In the genomic region with DNA sequence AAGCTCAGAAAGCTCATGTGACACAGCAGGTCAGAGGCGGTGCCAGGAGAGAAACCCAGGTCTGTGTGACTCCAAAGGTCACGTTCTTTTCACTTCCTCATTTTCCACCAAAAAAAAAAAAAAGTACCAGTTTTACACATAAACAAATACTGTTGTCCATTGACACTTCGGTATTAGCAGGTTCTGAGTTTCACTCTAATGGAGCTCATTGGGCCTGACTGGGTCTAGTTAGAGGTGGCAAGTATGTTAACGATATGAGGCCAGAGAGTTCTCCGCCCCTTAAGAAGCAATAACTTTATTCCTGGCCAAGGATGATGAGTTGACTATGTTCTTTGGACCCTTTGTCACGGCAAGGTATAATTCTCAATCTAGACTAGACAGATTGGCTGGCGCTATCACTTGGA, we compare ENCODE assay signal across 10 cellular contexts. TPM values are rescaled to one million over a fixed set of nuclear protein-coding genes. Genes with fewer than 3 reads are reported as not detected.
DNase-seq lines count a peak whose midpoint lies in the region; ATAC-seq, FAIRE-seq and TF ChIP-seq lines count a peak whose summit lies in the region.
"Had no signal": no experiment of that assay in that cellular context is flagged by ENCODE, and none has a peak within 500 bp of the region (broad histone marks: within the 10 kb centered on the region; RNA-seq: fewer than 3 reads in every experiment).

No MANE protein-coding gene starts in this region.

- no peaks in the 10 kb centered on the region for H3K79me2 ChIP-seq in GM12878 (ENCODE audit: control insufficient read depth, insufficient read depth, low read length)
- H3K79me2 ChIP-seq in PC-3 (ENCODE audit: low read length), result no peaks in the 10 kb centered on the region

- H3K4me1 Mint-ChIP-seq in activated CD4-positive, alpha-beta T cell treated with anti-CD3 and anti-CD28 coated beads, Interleukin-2, amount 10 ng/mL, durations not matched to agents 24 days and 14 days, result peaks cover 4% of the 10 kb centered on the region

- no peaks in the 10 kb centered on the region for H3K27me3 Mint-ChIP-seq in activated CD4-positive, alpha-beta T cell treated with anti-CD3 and anti-CD28 coated beads, Interleukin-2, amount 10 ng/mL, durations not matched to agents 24 days and 14 days
- H3K27me3 Mint-ChIP-seq: progenitor cell of endocrine pancreas had no signal

- peak; percentile 81 to 83 for TF ChIP-seq EP300 in GM12878 (IDR thresholded peaks at IDR 0.05; ENCODE audit: borderline replicate concordance in 1 of 2, control insufficient read depth in 1 of 2, low read depth in 2 of 2, low read length in 2 of 2)

- no peaks in the 10 kb centered on the region for H3K9me2 ChIP-seq in PC-3 (replicated peaks; ENCODE audit: low read length)

- H3F3A ChIP-seq in PC-3 (ENCODE audit: low read length, unreplicated experiment), result no peaks in the 10 kb centered on the region

- H3K36me3 ChIP-seq in GM12878 (ENCODE audit: control insufficient read depth in 2 of 2, insufficient read depth in 2 of 2, low read length in 1 of 2) (no peaks in the 10 kb centered on the region), PC-3 (ENCODE audit: low read depth, low read length) (no peaks in the 10 kb centered on the region)
- H3K36me3 ChIP-seq: tibial nerve had no signal

- H3K4me3 ChIP-seq in GM12878, result no peak overlapping the region
- no peak overlapping the region for H3K4me3 ChIP-seq in PC-3 (ENCODE audit: low read length)
- H3K4me3 ChIP-seq: tibial nerve had no signal

- H3K27me3 ChIP-seq in GM12878 (replicated peaks in 1 of 2; ENCODE audit: control insufficient read depth in 2 of 2, insufficient read depth in 2 of 2, low read length in 1 of 2) (no peaks in the 10 kb centered on the region), PC-3 (ENCODE audit: low read length) (no peaks in the 10 kb centered on the region)
- H3K27me3 ChIP-seq: tibial nerve had no signal

- intact Hi-C loops in GM12878 (cut with micrococcal nuclease; ENCODE audit: unreplicated experiment), result loop anchor here (1.0 kb wide), 1 partner anchor 29 kb away; no protein-coding TSS in a partner anchor
- intact Hi-C loops in PC-3 (cut with micrococcal nuclease), result no loop called here
- intact Hi-C loops in activated CD4-positive, alpha-beta T cell treated with anti-CD3 and anti-CD28 coated beads, Interleukin-2, amount 10 ng/mL, durations not matched to agents 24 days and 14 days (cut with micrococcal nuclease), result no loop called here

- RAD21 ChIA-PET in GM12878 (lab: Charles Lee; ENCODE audit: unreplicated experiment), result interaction anchor here (0.7 to 2.7 kb wide), 11 partner anchors 26 to 57 kb away, joined by 3 to 27 read pairs (median 4); a partner anchor contains a TSS

- DNase-seq in GF-D8 (lab: John Stamatoyannopoulos, UW), result peak; percentile 65
- peak; percentile 59 for DNase-seq in GM12878 (ENCODE audit: low read depth, low spot score)
- no peak for DNase-seq in PC-3
- DNase-seq in stimulated activated CD4-positive, alpha-beta T cell treated with anti-CD3 and anti-CD28 coated beads, Interleukin-4, amount 100 ng/mL, for 24 hours, result no peak
- no peak for DNase-seq in H4 (ENCODE audit: low spot score)
- DNase-seq in activated CD4-positive, alpha-beta T cell treated with anti-CD3 and anti-CD28 coated beads, Interleukin-2, amount 10 ng/mL, durations not matched to agents 24 days and 14 days, result no peak

- no peaks in the 10 kb centered on the region for H3K36me3 Mint-ChIP-seq in activated CD4-positive, alpha-beta T cell treated with anti-CD3 and anti-CD28 coated beads, Interleukin-2, amount 10 ng/mL, durations not matched to agents 24 days and 14 days (ENCODE audit: low read depth)

- no peak for TF ChIP-seq RAD21 in GM12878 (IDR thresholded peaks at IDR 0.05; ENCODE audit: insufficient read depth, low read depth, low read length)

- no peak overlapping the region for H3K27ac Mint-ChIP-seq in activated CD4-positive, alpha-beta T cell treated with anti-CD3 and anti-CD28 coated beads, Interleukin-2, amount 10 ng/mL, durations not matched to agents 24 days and 14 days
- H3K27ac Mint-ChIP-seq: progenitor cell of endocrine pancreas had no signal

- H3K4me1 ChIP-seq in GM12878 (ENCODE audit: control insufficient read depth, insufficient read depth, low read length) (peaks cover 26% of the 10 kb centered on the region), PC-3 (ENCODE audit: insufficient read depth, low read length) (no peaks in the 10 kb centered on the region)

- H2AFZ ChIP-seq in GM12878 (ENCODE audit: control insufficient read depth, low read depth, low read length) (no peak overlapping the region), PC-3 (ENCODE audit: low read length) (no peak overlapping the region)

- peak; percentile 78 for ATAC-seq in GM21367 (IDR thresholded peaks at IDR 0.05; ENCODE audit: unreplicated experiment)
- ATAC-seq in HG03378 (IDR thresholded peaks at IDR 0.05; ENCODE audit: unreplicated experiment), result peak; percentile 83
- ATAC-seq in GM12878, result peak; percentile 93
- no peak for ATAC-seq in PC-3

- H4K20me1 ChIP-seq in GM12878 (ENCODE audit: control insufficient read depth, insufficient read depth) (no peaks in the 10 kb centered on the region), PC-3 (ENCODE audit: low read length) (no peaks in the 10 kb centered on the region)

- POLR2A ChIA-PET in GM12878 (lab: Charles Lee) (interaction anchor here (0.6 to 3.6 kb wide), 15 partner anchors 9 to 251 kb away, joined by 3 to 32 read pairs (median 8); a partner anchor contains a TSS), PC-3 (lab: Charles Lee; ENCODE audit: unreplicated experiment) (no interaction called here)

- SMC1A ChIA-PET in GM12878 (lab: Charles Lee; ENCODE audit: uncharacterized antibody, unreplicated experiment), result interaction anchor here (0.6 to 4.3 kb wide), 9 partner anchors 10 to 395 kb away, joined by 3 to 39 read pairs (median 6); a partner anchor contains a TSS

- FAIRE-seq in GM12878 (lab: Jason Lieb, UNC), result peak; percentile 27

- H3K9ac ChIP-seq in GM12878 (ENCODE audit: control insufficient read depth, insufficient read depth, low read length), result no peak overlapping the region
- no peak overlapping the region for H3K9ac ChIP-seq in PC-3 (ENCODE audit: low read length)

- no peaks in the 10 kb centered on the region for H3K9me3 ChIP-seq in GM12878 (replicated peaks; ENCODE audit: control insufficient read depth, insufficient read depth, low read length)
- no peaks in the 10 kb centered on the region for H3K9me3 ChIP-seq in PC-3 (ENCODE audit: low read length)
- H3K9me3 ChIP-seq: tibial nerve had no signal

- WGBS in GM12878 (ENCODE audit: insufficient coverage, insufficient replicate concordance, low lambda C conversion rate, missing lambda C conversion rate), result 26% methylated on average over 7 of the region's 7 CpGs

- no peaks in the 10 kb centered on the region for H3K9me3 Mint-ChIP-seq in activated CD4-positive, alpha-beta T cell treated with anti-CD3 and anti-CD28 coated beads, Interleukin-2, amount 10 ng/mL, durations not matched to agents 24 days and 14 days

- H3K4me2 ChIP-seq in GM12878 (ENCODE audit: control insufficient read depth, insufficient read depth) (peak overlapping the region; percentile 69; the same call in 1 of the 2 replicates), PC-3 (ENCODE audit: low read length) (no peak overlapping the region)

- in situ Hi-C loops in GM12878 (cut with MboI), result no loop called here

- TF ChIP-seq POLR2A in GM12878 (IDR thresholded peaks at IDR 0.05; ENCODE audit: low read depth, low read length), result no peak

- TF ChIP-seq CTCF in GM12878 (IDR thresholded peaks at IDR 0.05 in 2 of 3, conservative IDR thresholded peaks at IDR 0.05 in 1 of 3; ENCODE audit: control insufficient read depth in 2 of 3, extremely low read depth in 1 of 3, insufficient read depth in 1 of 3, low read depth in 3 of 3, low read length in 3 of 3) (no peak), PC-3 (conservative IDR thresholded peaks at IDR 0.05; ENCODE audit: low read depth, low read length) (no peak)

- H3K4me3 Mint-ChIP-seq in activated CD4-positive, alpha-beta T cell treated with anti-CD3 and anti-CD28 coated beads, Interleukin-2, amount 10 ng/mL, durations not matched to agents 24 days and 14 days, result no peak overlapping the region

- peak overlapping the region; percentile 36 for H3K27ac ChIP-seq in GM12878 (ENCODE audit: control insufficient read depth, insufficient read depth)
- no peak overlapping the region for H3K27ac ChIP-seq in PC-3 (ENCODE audit: low read length)

- CTCF ChIA-PET in GM12878 (lab: Yijun Ruan, JAX), result interaction anchor here (0.7 to 3.8 kb wide), 10 partner anchors 25 to 264 kb away, joined by 3 to 15 read pairs (median 6); a partner anchor contains a TSS
- CTCF ChIA-PET in PC-3 (lab: Charles Lee), result no interaction called here

- BruUV-seq in GM12878 (replicated peaks; lab: Mats Ljungman, UMichigan) (no TSS peak), PC-3 (replicated peaks; lab: Mats Ljungman, UMichigan) (no TSS peak)

RNA-seq across cellular contexts. Expression of a gene that starts 30.0 kb away (rescaled TPM):
- total RNA-seq in GM12878 (2013; cell fraction: nucleolus; rRNA removed), result 18.8 and 19.4 TPM in 2 replicates
- total RNA-seq in GM12878 (2014; rRNA removed) (14.3 and 17.2 TPM in 2 replicates), GM12878 (2014; rRNA removed; fragmentation: Illumina TruSeq; extraction: Trizol) (15.4 and 16.0 TPM in 2 replicates), GM12878 (2021) (12.7 and 13.0 TPM in 2 replicates), PC-3 (2014; rRNA removed) (26.1 and 30.2 TPM in 2 replicates)
- polyA plus RNA-seq in GM12878 (2011; ENCODE audit: low read depth), result 6.0 TPM
- polyA plus RNA-seq in GM12878 (2011; rRNA removed) (19.4 and 26.6 TPM in 2 replicates), GM12878 (2014; fragmentation: Illumina TruSeq; extraction: Trizol) (12.2 and 16.2 TPM in 2 replicates), GM12878 (2014; fragmentation: Nextera tagmentation; extraction: Ambion mirVana) (1 to 10 TPM; 2.7 to 4.3 TPM), GM12878 (2014; rRNA removed) (9.6 and 11.5 TPM in 2 replicates), GM12878 (2016; fragmentation: Nextera tagmentation; extraction: Ambion mirVana) (10 to 100 TPM; 11.7 to 14.1 TPM)
- 8.3 and 10.8 TPM in 2 replicates for polyA plus RNA-seq in GM12878 (2011; cell fraction: cytosol; rRNA removed)
- polyA plus RNA-seq in GM12878 (2011; cell fraction: nucleus; rRNA removed), result 4.3 and 7.1 TPM in 2 replicates
- 8.1 and 8.3 TPM in 2 replicates for polyA plus RNA-seq in GM12878 (2012)
- 10.3 and 11.3 TPM in 2 replicates for polyA minus RNA-seq in GM12878 (2011; rRNA and poly(A)+ RNA removed)
- 7.1 and 7.6 TPM in 2 replicates for polyA minus RNA-seq in GM12878 (2011; cell fraction: cytosol; rRNA and poly(A)+ RNA removed)
- 3.9 and 7.9 TPM in 2 replicates for polyA minus RNA-seq in GM12878 (2011; cell fraction: nucleus; rRNA and poly(A)+ RNA removed)
- 13.6 and 14.3 TPM in 2 replicates for total RNA-seq in H4 (2014; rRNA removed; shearing (Covaris generic))
- total RNA-seq in activated CD4-positive, alpha-beta T cell treated with anti-CD3 and anti-CD28 coated beads, Interleukin-2, amount 10 ng/mL, durations not matched to agents 24 days and 14 days, result 26.9 and 27.1 TPM in 2 replicates

RNA-seq across cellular contexts. Expression of a gene that starts 33.4 kb away (rescaled TPM):
- total RNA-seq in GM12878 (2013; cell fraction: nucleolus; rRNA removed), result 42.3 and 42.8 TPM in 2 replicates
- total RNA-seq in GM12878 (2014; rRNA removed) (215 and 235 TPM in 2 replicates), GM12878 (2014; rRNA removed; fragmentation: Illumina TruSeq; extraction: Trizol) (204 and 215 TPM in 2 replicates), GM12878 (2021) (335 and 346 TPM in 2 replicates), PC-3 (2014; rRNA removed) (196 and 273 TPM in 2 replicates)
- 230 TPM for polyA plus RNA-seq in GM12878 (2011; ENCODE audit: low read depth)
- polyA plus RNA-seq in GM12878 (2011; rRNA removed) (441 and 486 TPM in 2 replicates), GM12878 (2014; fragmentation: Illumina TruSeq; extraction: Trizol) (379 and 386 TPM in 2 replicates), GM12878 (2014; fragmentation: Nextera tagmentation; extraction: Ambion mirVana) (100 to 1,000 TPM; 254 to 435 TPM), GM12878 (2014; rRNA removed) (366 and 425 TPM in 2 replicates), GM12878 (2016; fragmentation: Nextera tagmentation; extraction: Ambion mirVana) (100 to 1,000 TPM; 401 to 421 TPM)
- polyA plus RNA-seq in GM12878 (2011; cell fraction: cytosol; rRNA removed), result 386 and 490 TPM in 2 replicates
- polyA plus RNA-seq in GM12878 (2011; cell fraction: nucleus; rRNA removed), result 137 and 158 TPM in 2 replicates
- 266 TPM in 2 replicates for polyA plus RNA-seq in GM12878 (2012)
- polyA minus RNA-seq in GM12878 (2011; rRNA and poly(A)+ RNA removed), result 64.2 and 65.1 TPM in 2 replicates
- polyA minus RNA-seq in GM12878 (2011; cell fraction: cytosol; rRNA and poly(A)+ RNA removed), result 60.9 and 73.5 TPM in 2 replicates
- 20.1 and 34.5 TPM in 2 replicates for polyA minus RNA-seq in GM12878 (2011; cell fraction: nucleus; rRNA and poly(A)+ RNA removed)
- total RNA-seq in H4 (2014; rRNA removed; shearing (Covaris generic)), result 313 and 407 TPM in 2 replicates
- 390 and 391 TPM in 2 replicates for total RNA-seq in activated CD4-positive, alpha-beta T cell treated with anti-CD3 and anti-CD28 coated beads, Interleukin-2, amount 10 ng/mL, durations not matched to agents 24 days and 14 days

Comparison
In these comparisons a context has a peak if more than half of its experiments do, and no peak if none do; other contexts are left out.
1. DNase-seq: peak in GF-D8 (single experiment) and GM12878 (single experiment); none in PC-3 (single experiment), stimulated activated CD4-positive, alpha-beta T cell treated with anti-CD3 and anti-CD28 coated beads, Interleukin-4, amount 100 ng/mL, for 24 hours (single experiment), H4 (single experiment) and activated CD4-positive, alpha-beta T cell treated with anti-CD3 and anti-CD28 coated beads, Interleukin-2, amount 10 ng/mL, durations not matched to agents 24 days and 14 days (single experiment).